8 cellular contexts compared by ENCODE assay signal in genomic region chr19:43699506-43700367, GRCh38. TPM values are rescaled to one million over a fixed set of nuclear protein-coding genes. Genes with fewer than 3 reads are reported as not detected.
A peak's percentile ranks its signal among the peaks of the same experiment; 100 is the strongest.
DNase-seq lines count a peak whose midpoint lies in the region; ATAC-seq and TF ChIP-seq lines count a peak whose summit lies in the region.

No MANE protein-coding gene starts in this region.

- H3K9me2 ChIP-seq in neural cell (ENCODE audit: insufficient read depth, low read length): no peaks in the 10 kb centered on the region

- H2AFZ ChIP-seq in neural cell (ENCODE audit: low read depth, low read length): no peak overlapping the region

- DNase-seq in ELR (ENCODE audit: low read depth) (peak; percentile 46), SJCRH30 (peak; percentile 26 to 34), fibroblast of gingiva (ENCODE audit: low read depth) (peak; percentile 16), erythroblast (lab: John Stamatoyannopoulos, UW) (no peak), GOT3 (lab: John Stamatoyannopoulos, UW) (no peak)
- DNase-seq in stimulated activated CD4-positive, alpha-beta T cell treated with anti-CD3 and anti-CD28 coated beads, Interleukin-2, amount 100 ng/mL, for 48 hours: no peak

- no peaks in the 10 kb centered on the region for H3K9me3 ChIP-seq in SJCRH30 (replicated peaks)
- H3K9me3 ChIP-seq in neural cell (ENCODE audit: low read length): no peaks in the 10 kb centered on the region

- H3K4me2 ChIP-seq in neural cell (ENCODE audit: low read length): no peak overlapping the region

- H3F3A ChIP-seq in neural cell (ENCODE audit: insufficient read depth, low read length, poor library complexity, severe bottlenecking): no peaks in the 10 kb centered on the region

- H3K36me3 ChIP-seq in SJCRH30 (no peaks in the 10 kb centered on the region), neural cell (ENCODE audit: insufficient read depth, low read length) (no peaks in the 10 kb centered on the region)

- no peak for TF ChIP-seq POLR2A in erythroblast (IDR thresholded peaks at IDR 0.05; ENCODE audit: low read length)

- no peaks in the 10 kb centered on the region for H3K79me2 ChIP-seq in neural cell (replicated peaks; ENCODE audit: insufficient read depth, low read length)

- no peak for TF ChIP-seq EP300 in neural cell (conservative IDR thresholded peaks at IDR 0.05; ENCODE audit: poor library complexity, severe bottlenecking)

- ATAC-seq in GM21526 (IDR thresholded peaks at IDR 0.05; ENCODE audit: low FRiP score, unreplicated experiment): no peak

- no peak overlapping the region for H3K9ac ChIP-seq in neural cell (ENCODE audit: low read length)

- peaks cover 23% of the 10 kb centered on the region for H3K4me1 ChIP-seq in SJCRH30

- no peaks in the 10 kb centered on the region for H3K27me3 ChIP-seq in SJCRH30
- H3K27me3 ChIP-seq in neural cell (ENCODE audit: insufficient read depth, low read depth, low read length): no peaks in the 10 kb centered on the region

- no peak overlapping the region for H3K4me3 ChIP-seq in SJCRH30
- peak overlapping the region; percentile 41 for H3K4me3 ChIP-seq in neural cell (ENCODE audit: low read length)

- no peak for TF ChIP-seq CTCF in neural cell (IDR thresholded peaks at IDR 0.05; ENCODE audit: poor library complexity, severe bottlenecking)

- H3K27ac ChIP-seq in SJCRH30 (peak overlapping the region; percentile 25), neural cell (ENCODE audit: low read length) (no peak overlapping the region)

- TF ChIP-seq RAD21 in neural cell (conservative IDR thresholded peaks at IDR 0.05): no peak

- no peaks in the 10 kb centered on the region for H4K20me1 ChIP-seq in neural cell (ENCODE audit: insufficient read depth)

TF ChIP-seq in neural cell, 6 proteins besides CTCF, POLR2A, EP300 and RAD21:
- TF ChIP-seq SMC3 (conservative IDR thresholded peaks at IDR 0.05; ENCODE audit: poor library complexity) (no peak), REST (IDR thresholded peaks at IDR 0.05; ENCODE audit: borderline replicate concordance) (no peak), POLR2AphosphoS5 (IDR thresholded peaks at IDR 0.05) (no peak)

RNA-seq across cellular contexts. Expression of gene IRGC, which starts 16.1 kb away (rescaled TPM):
- not detected in 2 replicates for total RNA-seq in SJCRH30 (2014; rRNA removed; shearing (Covaris generic))
- polyA plus RNA-seq in neural cell: 0.51 TPM in 1 of 2 replicates, not detected in the other
- not detected in 2 replicates for polyA minus RNA-seq in neural cell

RNA-seq across cellular contexts. Expression of gene PLAUR, which starts 29.8 kb away (rescaled TPM):
- 9.4 and 16.6 TPM in 2 replicates for total RNA-seq in SJCRH30 (2014; rRNA removed; shearing (Covaris generic))
- 1.3 TPM in 1 of 2 replicates, not detected in the other for polyA plus RNA-seq in neural cell
- polyA minus RNA-seq in neural cell: not detected in 2 replicates

RNA-seq across cellular contexts. Expression of gene SMG9, which starts 55.0 kb away (rescaled TPM):
- total RNA-seq in SJCRH30 (2014; rRNA removed; shearing (Covaris generic)): 22.5 and 25.7 TPM in 2 replicates
- polyA plus RNA-seq in neural cell: 33.0 and 57.5 TPM in 2 replicates
- 19.0 and 19.4 TPM in 2 replicates for polyA minus RNA-seq in neural cell

Comparison
In these comparisons a context has a peak if more than half of its experiments do, and no peak if none do; other contexts are left out.
1. DNase-seq: peak in ELR (single experiment), SJCRH30 (2 of 2) and fibroblast of gingiva (single experiment); none in stimulated activated CD4-positive, alpha-beta T cell treated with anti-CD3 and anti-CD28 coated beads, Interleukin-2, amount 100 ng/mL, for 48 hours (0 of 2), erythroblast (0 of 2) and GOT3 (single experiment).